Comparison of ENCODE assay signal across 8 cellular contexts in the genomic region with DNA sequence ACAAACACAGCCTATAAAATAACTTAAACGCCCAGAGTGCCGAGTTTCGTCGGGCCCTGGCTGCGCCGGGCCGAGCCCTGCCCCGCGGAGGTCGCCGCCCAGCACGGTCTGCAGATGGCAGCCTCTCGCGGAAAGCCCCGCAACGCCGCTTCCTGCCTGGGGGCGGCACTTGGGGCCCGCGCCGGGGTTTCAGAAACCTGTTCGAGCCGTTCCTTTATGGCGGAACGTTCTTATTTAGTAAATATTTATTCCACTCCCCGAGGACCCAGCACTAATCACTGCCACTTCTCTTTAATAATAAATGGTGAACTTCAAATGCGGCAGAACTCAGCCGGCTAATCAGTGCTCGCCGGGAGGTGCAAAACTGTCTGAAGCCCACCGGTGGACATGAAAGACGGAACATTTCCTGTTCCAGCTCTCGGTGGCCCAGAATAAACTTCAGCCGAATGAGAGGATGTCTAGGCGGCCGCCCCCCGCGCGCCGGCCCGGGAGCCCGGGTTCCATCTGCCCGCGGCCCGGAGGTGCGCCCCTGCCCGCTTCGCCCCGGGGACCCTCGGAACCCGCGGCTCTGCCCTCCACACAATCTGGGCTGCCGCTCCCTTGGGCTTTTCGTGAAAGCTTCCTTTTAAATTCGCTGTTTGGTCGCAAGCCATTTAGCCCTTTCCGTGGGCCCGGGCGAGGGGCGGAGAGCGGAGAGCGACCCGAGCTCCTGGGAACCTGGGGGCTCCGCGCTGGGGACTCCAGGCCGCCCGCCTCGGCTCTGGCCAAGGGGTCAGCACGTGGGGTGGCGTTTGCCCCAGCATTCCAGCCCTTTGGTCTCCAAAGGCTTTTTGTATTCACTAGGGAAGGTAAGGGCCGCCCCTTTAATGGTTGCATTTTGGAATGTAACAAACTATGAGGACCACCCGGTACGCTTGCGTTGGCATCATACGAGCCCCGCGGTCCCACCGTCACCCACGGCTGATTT.
DNase-seq lines count a peak whose midpoint lies in the region; ATAC-seq and TF ChIP-seq lines count a peak whose summit lies in the region.

No MANE protein-coding gene starts in this region.

- peaks cover 12% of the 10 kb centered on the region for H3K4me1 Mint-ChIP-seq in endodermal cell
- H3K4me1 Mint-ChIP-seq in stimulated activated effector memory CD8-positive, alpha-beta T cell treated with anti-CD3 and anti-CD28 coated beads, Interleukin-12 subunit alpha, Interleukin-12 subunit beta, amount 100 ng/mL, for 72 hours: peaks cover 11% of the 10 kb centered on the region

- no peaks in the 10 kb centered on the region for H3K27me3 Mint-ChIP-seq in endodermal cell (ENCODE audit: insufficient read depth)

- H3K36me3 Mint-ChIP-seq in endodermal cell (ENCODE audit: low read depth): no peaks in the 10 kb centered on the region
- H3K36me3 Mint-ChIP-seq in stimulated activated effector memory CD8-positive, alpha-beta T cell treated with anti-CD3 and anti-CD28 coated beads, Interleukin-12 subunit alpha, Interleukin-12 subunit beta, amount 100 ng/mL, for 72 hours: no peaks in the 10 kb centered on the region

- peak overlapping the region; percentile 70 for H3K4me3 Mint-ChIP-seq in endodermal cell
- H3K4me3 Mint-ChIP-seq in stimulated activated effector memory CD8-positive, alpha-beta T cell treated with anti-CD3 and anti-CD28 coated beads, Interleukin-12 subunit alpha, Interleukin-12 subunit beta, amount 100 ng/mL, for 72 hours: peak overlapping the region; percentile 57

- DNase-seq in 8988T (peak; percentile 62), NCI-H2171 treated with DMSO at 0.1 percent for 48 hours (lab: John Stamatoyannopoulos, UW) (peak; percentile 46), endodermal cell (peak; percentile 91), midbrain (lab: John Stamatoyannopoulos, UW) (peak; percentile 69)
- DNase-seq in activated CD8-positive, alpha-beta memory T cell treated with anti-CD3 and anti-CD28 coated beads for 24 hours: peak; percentile 80
- peak; percentile 38 to 77 for DNase-seq in stimulated activated effector memory CD8-positive, alpha-beta T cell treated with anti-CD3 and anti-CD28 coated beads, Interleukin-12 subunit alpha, Interleukin-12 subunit beta, amount 100 ng/mL, for 72 hours (ENCODE audit: low spot score in 2 of 2)

- no peaks in the 10 kb centered on the region for H3K4me1 ChIP-seq in endodermal cell (ENCODE audit: control insufficient read depth, insufficient read depth, low read length)

- H3K27me3 ChIP-seq in endodermal cell (ENCODE audit: control insufficient read depth, insufficient read depth, low read length, poor library complexity, severe bottlenecking): peaks cover 20% of the 10 kb centered on the region

- H3K36me3 ChIP-seq in endodermal cell (ENCODE audit: control insufficient read depth, insufficient read depth, low read length): no peaks in the 10 kb centered on the region

- peak; percentile 51 for ATAC-seq in GM18499 (IDR thresholded peaks at IDR 0.05; ENCODE audit: insufficient read depth, unreplicated experiment)
- ATAC-seq in HG02885 (IDR thresholded peaks at IDR 0.05; ENCODE audit: poor library complexity, unreplicated experiment): peak; percentile 91
- ATAC-seq in stimulated activated effector memory CD8-positive, alpha-beta T cell treated with anti-CD3 and anti-CD28 coated beads, Interleukin-12 subunit alpha, Interleukin-12 subunit beta, amount 100 ng/mL, for 72 hours: peak; percentile 89

- no peaks in the 10 kb centered on the region for H3K9me3 Mint-ChIP-seq in endodermal cell
- no peaks in the 10 kb centered on the region for H3K9me3 Mint-ChIP-seq in stimulated activated effector memory CD8-positive, alpha-beta T cell treated with anti-CD3 and anti-CD28 coated beads, Interleukin-12 subunit alpha, Interleukin-12 subunit beta, amount 100 ng/mL, for 72 hours

- peak overlapping the region; percentile 69 for H3K27ac Mint-ChIP-seq in endodermal cell
- no peak overlapping the region for H3K27ac Mint-ChIP-seq in stimulated activated effector memory CD8-positive, alpha-beta T cell treated with anti-CD3 and anti-CD28 coated beads, Interleukin-12 subunit alpha, Interleukin-12 subunit beta, amount 100 ng/mL, for 72 hours

- 5 to 7% methylated on average over 56 to 79 of the region's 79 CpGs for WGBS in endodermal cell (ENCODE audit: insufficient coverage in 1 of 2, insufficient read length in 1 of 2), 2 experiments

- H3K9me3 ChIP-seq in endodermal cell (ENCODE audit: control insufficient read depth, low read length): peaks cover 8% of the 10 kb centered on the region

- H3K4me3 ChIP-seq in endodermal cell (ENCODE audit: low read length): peak overlapping the region; percentile 83

- peak overlapping the region; percentile 28 for H3K9ac ChIP-seq in endodermal cell (ENCODE audit: extremely low read depth, low read length, poor library complexity, severe bottlenecking)

- H3K27ac ChIP-seq in endodermal cell (ENCODE audit: low read depth, low read length): peak overlapping the region; percentile 74

- TF ChIP-seq CTCF in endodermal cell (conservative IDR thresholded peaks at IDR 0.05): peak; percentile 74

Comparison
In these comparisons a context has a peak if more than half of its experiments do, and no peak if none do; other contexts are left out.
1. Peak in every context shown above with its lines: DNase-seq, ATAC-seq, H3K4me3 ChIP-seq and H3K27ac ChIP-seq.